In the genomic region with DNA sequence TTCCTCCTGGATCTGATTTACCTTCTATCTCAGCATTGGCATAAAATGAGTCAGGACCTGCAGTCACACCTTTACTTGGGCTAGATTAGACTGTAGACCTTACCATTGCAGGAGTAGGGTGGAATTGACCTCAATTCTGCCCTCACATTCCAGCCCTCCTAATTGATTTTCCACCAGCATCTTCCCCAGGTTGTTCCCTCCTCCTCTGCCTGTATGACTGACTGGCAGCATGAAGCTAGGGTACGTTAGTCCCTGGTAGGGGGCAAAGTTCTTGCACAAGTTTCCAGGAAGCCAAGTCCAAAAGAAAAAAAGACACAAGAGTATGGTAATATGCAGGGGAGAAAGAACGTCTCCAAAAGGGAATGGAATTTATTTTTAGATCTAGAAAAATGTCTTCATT, we compare ENCODE assay signal across 26 cellular contexts.
"Had no signal": no experiment of that assay in that cellular context is flagged by ENCODE, and none has a peak within 500 bp of the region (broad histone marks: within the 10 kb centered on the region; RNA-seq: fewer than 3 reads in every experiment).

No MANE protein-coding gene starts in this region.

- H3K27me3 ChIP-seq: colonic mucosa, esophagus muscularis mucosa, foreskin keratinocyte, gastroesophageal sphincter, heart right ventricle, right atrium auricular region, tibial nerve, upper lobe of left lung had no signal

- ATAC-seq: foreskin keratinocyte; gastroesophageal sphincter; heart right ventricle; left colon; naive thymus-derived CD8-positive, alpha-beta T cell; sciatic nerve; stimulated activated naive B cell treated with anti-CD40 and anti-IgM and Interleukin-4, amounts not matched to agents 10 μg/mL and 1 μg/mL and 100 μg/mL, for 72 hours had no signal

- H3K4me3 Mint-ChIP-seq: dendritic cell treated with granulocyte-macrophage colony-stimulating factor and Interleukin-4, amounts not matched to agents 40 ng/mL and 50 ng/mL, for 4 days; endodermal cell; naive thymus-derived CD8-positive, alpha-beta T cell; nephron progenitor cell; stimulated activated naive B cell treated with anti-CD40 and anti-IgM and Interleukin-4, amounts not matched to agents 10 μg/mL and 1 μg/mL and 100 μg/mL, for 72 hours; stimulated activated naive CD8-positive, alpha-beta T cell treated with anti-CD3 and anti-CD28 coated beads, Interleukin-15, Interleukin-2, amounts not matched to agents 100 ng/mL and 50 ng/mL, for 24 hours had no signal

- H3K27me3 Mint-ChIP-seq: dendritic cell treated with granulocyte-macrophage colony-stimulating factor and Interleukin-4, amounts not matched to agents 40 ng/mL and 50 ng/mL, for 4 days; naive thymus-derived CD8-positive, alpha-beta T cell; stimulated activated naive B cell treated with anti-CD40 and anti-IgM and Interleukin-4, amounts not matched to agents 10 μg/mL and 1 μg/mL and 100 μg/mL, for 72 hours; stimulated activated naive CD8-positive, alpha-beta T cell treated with anti-CD3 and anti-CD28 coated beads, Interleukin-15, Interleukin-2, amounts not matched to agents 100 ng/mL and 50 ng/mL, for 24 hours had no signal

- H3K4me1 Mint-ChIP-seq: endodermal cell; naive thymus-derived CD8-positive, alpha-beta T cell; nephron progenitor cell; stimulated activated naive B cell treated with anti-CD40 and anti-IgM and Interleukin-4, amounts not matched to agents 10 μg/mL and 1 μg/mL and 100 μg/mL, for 72 hours had no signal

- H3K27ac Mint-ChIP-seq: dendritic cell treated with granulocyte-macrophage colony-stimulating factor and Interleukin-4, amounts not matched to agents 40 ng/mL and 50 ng/mL, for 4 days; endodermal cell; naive thymus-derived CD8-positive, alpha-beta T cell; nephron progenitor cell; stimulated activated naive B cell treated with anti-CD40 and anti-IgM and Interleukin-4, amounts not matched to agents 10 μg/mL and 1 μg/mL and 100 μg/mL, for 72 hours; stimulated activated naive CD8-positive, alpha-beta T cell treated with anti-CD3 and anti-CD28 coated beads, Interleukin-15, Interleukin-2, amounts not matched to agents 100 ng/mL and 50 ng/mL, for 24 hours had no signal

- H3K9me3 ChIP-seq: colonic mucosa, esophagus muscularis mucosa, prostate gland, thoracic aorta, upper lobe of left lung had no signal

- H3K4me1 ChIP-seq: colonic mucosa, esophagus muscularis mucosa, gastroesophageal sphincter, heart right ventricle, prostate gland, right atrium auricular region, tibial nerve, upper lobe of left lung had no signal

- DNase-seq: colonic mucosa; effector CD8-positive, alpha-beta T cell; endodermal cell; foreskin keratinocyte; heart right ventricle; hippocampal formation; kidney glomerular epithelial cell; left colon; mesenchymal stem cell; midbrain; naive thymus-derived CD8-positive, alpha-beta T cell; nephron progenitor cell; nucleus accumbens; stimulated activated CD4-positive, alpha-beta T cell treated with anti-CD3 and anti-CD28 coated beads, Interleukin-2, amount 100 ng/mL, for 48 hours; stimulated activated naive B cell treated with anti-CD40 and anti-IgM and Interleukin-4, amounts not matched to agents 10 μg/mL and 1 μg/mL and 100 μg/mL, for 72 hours; upper lobe of left lung had no signal

- H3K27ac ChIP-seq: colonic mucosa, epithelial cell of prostate, esophagus muscularis mucosa, foreskin keratinocyte, gastroesophageal sphincter, heart right ventricle, prostate gland, right atrium auricular region, thoracic aorta, tibial nerve, upper lobe of left lung had no signal

- H3K36me3 Mint-ChIP-seq: stimulated activated naive B cell treated with anti-CD40 and anti-IgM and Interleukin-4, amounts not matched to agents 10 μg/mL and 1 μg/mL and 100 μg/mL, for 72 hours had no signal
